In genomic region chr20:46303176-46303956, GRCh38 we compare ENCODE assay signal across 33 cellular contexts. TPM values are rescaled to one million over a fixed set of nuclear protein-coding genes. Genes with fewer than 3 reads are reported as not detected.
"Had no signal": no experiment of that assay in that cellular context is flagged by ENCODE, and none has a peak within 500 bp of the region (broad histone marks: within the 10 kb centered on the region; RNA-seq: fewer than 3 reads in every experiment).

No MANE protein-coding gene starts in this region.

- DNase-seq: colonic mucosa; effector CD8-positive, alpha-beta T cell; endodermal cell; foreskin keratinocyte; heart right ventricle; hippocampal formation; left cardiac atrium; left lung; mucosa of descending colon; naive B cell; stimulated activated CD4-positive, alpha-beta T cell treated with anti-CD3 and anti-CD28 coated beads, Interleukin-12 subunit alpha, Interleukin-12 subunit beta, amount 100 ng/mL, for 4 hours; stimulated activated CD4-positive, alpha-beta T cell treated with anti-CD3 and anti-CD28 coated beads, Interleukin-1b, Interleukin-23, amount 100 ng/mL, for 48 hours; stimulated activated CD4-positive, alpha-beta T cell treated with anti-CD3 and anti-CD28 coated beads, Interleukin-4, amount 100 ng/mL, for 4 hours; stimulated activated naive CD8-positive, alpha-beta T cell treated with anti-CD3 and anti-CD28 coated beads, Interleukin-15, Interleukin-2, amounts not matched to agents 100 U/mL and 50 U/mL, for 24 hours; testis; tibial artery had no signal

- ATAC-seq: foreskin keratinocyte; gastroesophageal sphincter; left cardiac atrium; left lung; mucosa of descending colon; sciatic nerve; stimulated activated memory B cell treated with anti-CD40 and anti-IgM and Interleukin-4, amounts not matched to agents 10 μg/mL and 1 μg/mL and 100 μg/mL, for 72 hours; stimulated activated naive CD8-positive, alpha-beta T cell treated with anti-CD3 and anti-CD28 coated beads, Interleukin-15, Interleukin-2, amounts not matched to agents 100 U/mL and 50 U/mL, for 24 hours had no signal

- H3K36me3 Mint-ChIP-seq: mesothelial cell of epicardium; naive B cell; stimulated activated memory B cell treated with anti-CD40 and anti-IgM and Interleukin-4, amounts not matched to agents 10 μg/mL and 1 μg/mL and 100 μg/mL, for 72 hours; type B pancreatic cell had no signal

- H3K4me2 ChIP-seq: neural progenitor cell, smooth muscle cell had no signal

- H3K9me3 Mint-ChIP-seq: dendritic cell treated with granulocyte-macrophage colony-stimulating factor and Interleukin-4, amounts not matched to agents 40 ng/mL and 50 ng/mL, for 4 days; endodermal cell; mesothelial cell of epicardium; naive B cell; nephron; neural progenitor cell; stimulated activated memory B cell treated with anti-CD40 and anti-IgM and Interleukin-4, amounts not matched to agents 10 μg/mL and 1 μg/mL and 100 μg/mL, for 72 hours; type B pancreatic cell had no signal

- H3K27ac ChIP-seq: colonic mucosa, epithelial cell of prostate, esophagus muscularis mucosa, foreskin keratinocyte, gastroesophageal sphincter, left lung, neural progenitor cell, prostate gland, right atrium auricular region, testis, tibial artery, vagina had no signal

- H3K4me3 Mint-ChIP-seq: dendritic cell treated with granulocyte-macrophage colony-stimulating factor and Interleukin-4, amounts not matched to agents 40 ng/mL and 50 ng/mL, for 4 days; endodermal cell; mesothelial cell of epicardium; naive B cell; neural progenitor cell; stimulated activated memory B cell treated with anti-CD40 and anti-IgM and Interleukin-4, amounts not matched to agents 10 μg/mL and 1 μg/mL and 100 μg/mL, for 72 hours; type B pancreatic cell had no signal

- H3K9me3 ChIP-seq: colonic mucosa, esophagus muscularis mucosa, gastroesophageal sphincter, heart right ventricle, left lung, mucosa of descending colon, prostate gland, right atrium auricular region, testis, tibial artery, vagina had no signal

- H3K36me3 ChIP-seq: colonic mucosa, esophagus muscularis mucosa, gastroesophageal sphincter, heart right ventricle, left lung, neural progenitor cell, prostate gland, right atrium auricular region, tibial artery, vagina had no signal

- H3K4me1 Mint-ChIP-seq: mesothelial cell of epicardium, nephron, neural progenitor cell had no signal

- H3K4me1 ChIP-seq: foreskin keratinocyte, neural progenitor cell, prostate gland, testis had no signal

- H3K27ac Mint-ChIP-seq: dendritic cell treated with granulocyte-macrophage colony-stimulating factor and Interleukin-4, amounts not matched to agents 40 ng/mL and 50 ng/mL, for 4 days; endodermal cell; mesothelial cell of epicardium; nephron; neural progenitor cell; stimulated activated memory B cell treated with anti-CD40 and anti-IgM and Interleukin-4, amounts not matched to agents 10 μg/mL and 1 μg/mL and 100 μg/mL, for 72 hours; type B pancreatic cell had no signal

- H2AFZ ChIP-seq: neural progenitor cell had no signal

- H3K4me3 ChIP-seq: colonic mucosa, esophagus muscularis mucosa, gastroesophageal sphincter, heart right ventricle, left lung, mucosa of descending colon, neural progenitor cell, prostate gland, right atrium auricular region, smooth muscle cell, testis, tibial artery, vagina had no signal

RNA-seq across cellular contexts. Expression of gene CDH22, which starts 4.9 kb away (rescaled TPM):
- total RNA-seq: fibroblast of lung, foreskin keratinocyte, kidney epithelial cell, osteocyte, smooth muscle cell had no signal
